1 cellular context compared by ENCODE assay signal in the genomic region with DNA sequence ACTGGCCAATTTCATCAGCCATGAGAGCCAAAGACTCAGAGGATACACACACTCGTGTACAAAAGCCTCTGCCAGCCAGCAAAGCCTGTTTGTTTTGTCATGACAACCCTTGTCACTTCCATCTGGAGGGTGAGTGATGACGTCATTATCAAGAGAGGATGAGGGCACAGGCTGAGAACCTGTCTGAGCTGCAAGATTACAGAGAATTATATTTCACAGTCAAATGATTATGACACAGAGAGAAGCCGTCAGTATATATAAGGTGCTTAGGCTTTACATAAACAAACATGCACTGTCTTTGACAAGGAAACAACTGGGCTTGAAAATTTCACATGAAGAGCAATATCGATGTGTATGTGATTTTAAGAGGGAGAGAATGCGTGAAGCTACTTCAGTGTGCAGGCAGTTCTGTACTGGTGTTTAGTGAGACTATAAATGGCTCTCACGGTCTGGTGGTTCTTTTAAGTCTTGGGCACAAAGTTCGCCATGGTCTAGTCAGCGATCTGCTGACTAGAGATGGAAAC.
TF ChIP-seq lines count a peak whose summit lies in the region.

No MANE protein-coding gene starts in this region.

TF ChIP-seq in K562, 482 proteins besides CTCF, POLR2A, EP300 and RAD21 (continued from another document and continues in another):
- TF ChIP-seq, protein P1, sequence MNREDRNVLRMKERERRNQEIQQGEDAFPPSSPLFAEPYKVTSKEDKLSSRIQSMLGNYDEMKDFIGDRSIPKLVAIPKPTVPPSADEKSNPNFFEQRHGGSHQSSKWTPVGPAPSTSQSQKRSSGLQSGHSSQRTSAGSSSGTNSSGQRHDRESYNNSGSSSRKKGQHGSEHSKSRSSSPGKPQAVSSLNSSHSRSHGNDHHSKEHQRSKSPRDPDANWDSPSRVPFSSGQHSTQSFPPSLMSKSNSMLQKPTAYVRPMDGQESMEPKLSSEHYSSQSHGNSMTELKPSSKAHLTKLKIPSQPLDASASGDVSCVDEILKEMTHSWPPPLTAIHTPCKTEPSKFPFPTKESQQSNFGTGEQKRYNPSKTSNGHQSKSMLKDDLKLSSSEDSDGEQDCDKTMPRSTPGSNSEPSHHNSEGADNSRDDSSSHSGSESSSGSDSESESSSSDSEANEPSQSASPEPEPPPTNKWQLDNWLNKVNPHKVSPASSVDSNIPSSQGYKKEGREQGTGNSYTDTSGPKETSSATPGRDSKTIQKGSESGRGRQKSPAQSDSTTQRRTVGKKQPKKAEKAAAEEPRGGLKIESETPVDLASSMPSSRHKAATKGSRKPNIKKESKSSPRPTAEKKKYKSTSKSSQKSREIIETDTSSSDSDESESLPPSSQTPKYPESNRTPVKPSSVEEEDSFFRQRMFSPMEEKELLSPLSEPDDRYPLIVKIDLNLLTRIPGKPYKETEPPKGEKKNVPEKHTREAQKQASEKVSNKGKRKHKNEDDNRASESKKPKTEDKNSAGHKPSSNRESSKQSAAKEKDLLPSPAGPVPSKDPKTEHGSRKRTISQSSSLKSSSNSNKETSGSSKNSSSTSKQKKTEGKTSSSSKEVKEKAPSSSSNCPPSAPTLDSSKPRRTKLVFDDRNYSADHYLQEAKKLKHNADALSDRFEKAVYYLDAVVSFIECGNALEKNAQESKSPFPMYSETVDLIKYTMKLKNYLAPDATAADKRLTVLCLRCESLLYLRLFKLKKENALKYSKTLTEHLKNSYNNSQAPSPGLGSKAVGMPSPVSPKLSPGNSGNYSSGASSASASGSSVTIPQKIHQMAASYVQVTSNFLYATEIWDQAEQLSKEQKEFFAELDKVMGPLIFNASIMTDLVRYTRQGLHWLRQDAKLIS (CRISPR knock-in tag; IDR thresholded peaks at IDR 0.05), result no peak
- TF ChIP-seq, protein P2, sequence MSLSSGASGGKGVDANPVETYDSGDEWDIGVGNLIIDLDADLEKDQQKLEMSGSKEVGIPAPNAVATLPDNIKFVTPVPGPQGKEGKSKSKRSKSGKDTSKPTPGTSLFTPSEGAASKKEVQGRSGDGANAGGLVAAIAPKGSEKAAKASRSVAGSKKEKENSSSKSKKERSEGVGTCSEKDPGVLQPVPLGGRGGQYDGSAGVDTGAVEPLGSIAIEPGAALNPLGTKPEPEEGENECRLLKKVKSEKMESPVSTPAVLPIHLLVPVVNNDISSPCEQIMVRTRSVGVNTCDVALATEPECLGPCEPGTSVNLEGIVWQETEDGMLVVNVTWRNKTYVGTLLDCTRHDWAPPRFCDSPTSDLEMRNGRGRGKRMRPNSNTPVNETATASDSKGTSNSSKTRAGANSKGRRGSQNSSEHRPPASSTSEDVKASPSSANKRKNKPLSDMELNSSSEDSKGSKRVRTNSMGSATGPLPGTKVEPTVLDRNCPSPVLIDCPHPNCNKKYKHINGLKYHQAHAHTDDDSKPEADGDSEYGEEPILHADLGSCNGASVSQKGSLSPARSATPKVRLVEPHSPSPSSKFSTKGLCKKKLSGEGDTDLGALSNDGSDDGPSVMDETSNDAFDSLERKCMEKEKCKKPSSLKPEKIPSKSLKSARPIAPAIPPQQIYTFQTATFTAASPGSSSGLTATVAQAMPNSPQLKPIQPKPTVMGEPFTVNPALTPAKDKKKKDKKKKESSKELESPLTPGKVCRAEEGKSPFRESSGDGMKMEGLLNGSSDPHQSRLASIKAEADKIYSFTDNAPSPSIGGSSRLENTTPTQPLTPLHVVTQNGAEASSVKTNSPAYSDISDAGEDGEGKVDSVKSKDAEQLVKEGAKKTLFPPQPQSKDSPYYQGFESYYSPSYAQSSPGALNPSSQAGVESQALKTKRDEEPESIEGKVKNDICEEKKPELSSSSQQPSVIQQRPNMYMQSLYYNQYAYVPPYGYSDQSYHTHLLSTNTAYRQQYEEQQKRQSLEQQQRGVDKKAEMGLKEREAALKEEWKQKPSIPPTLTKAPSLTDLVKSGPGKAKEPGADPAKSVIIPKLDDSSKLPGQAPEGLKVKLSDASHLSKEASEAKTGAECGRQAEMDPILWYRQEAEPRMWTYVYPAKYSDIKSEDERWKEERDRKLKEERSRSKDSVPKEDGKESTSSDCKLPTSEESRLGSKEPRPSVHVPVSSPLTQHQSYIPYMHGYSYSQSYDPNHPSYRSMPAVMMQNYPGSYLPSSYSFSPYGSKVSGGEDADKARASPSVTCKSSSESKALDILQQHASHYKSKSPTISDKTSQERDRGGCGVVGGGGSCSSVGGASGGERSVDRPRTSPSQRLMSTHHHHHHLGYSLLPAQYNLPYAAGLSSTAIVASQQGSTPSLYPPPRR (CRISPR knock-in tag; IDR thresholded peaks at IDR 0.05; ENCODE audit: borderline replicate concordance), result no peak
- TF ChIP-seq ZFP1 (CRISPR knock-in tag; IDR thresholded peaks at IDR 0.05), result no peak
- TF ChIP-seq, protein P3, sequence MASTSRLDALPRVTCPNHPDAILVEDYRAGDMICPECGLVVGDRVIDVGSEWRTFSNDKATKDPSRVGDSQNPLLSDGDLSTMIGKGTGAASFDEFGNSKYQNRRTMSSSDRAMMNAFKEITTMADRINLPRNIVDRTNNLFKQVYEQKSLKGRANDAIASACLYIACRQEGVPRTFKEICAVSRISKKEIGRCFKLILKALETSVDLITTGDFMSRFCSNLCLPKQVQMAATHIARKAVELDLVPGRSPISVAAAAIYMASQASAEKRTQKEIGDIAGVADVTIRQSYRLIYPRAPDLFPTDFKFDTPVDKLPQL (IDR thresholded peaks at IDR 0.05; ENCODE audit: extremely low read depth, insufficient read length), result no peak
- peak; percentile 56 for TF ChIP-seq ATF1 (CRISPR knock-in tag; IDR thresholded peaks at IDR 0.05)
- TF ChIP-seq ATF1 (tag; IDR thresholded peaks at IDR 0.05), result peak; percentile 97
- 0 out of 2 replicates have a peak, but pooled peaks have one; percentile 14 for TF ChIP-seq SMAD4 (CRISPR knock-in tag; conservative IDR thresholded peaks at IDR 0.05)
- TF ChIP-seq, protein P4, sequence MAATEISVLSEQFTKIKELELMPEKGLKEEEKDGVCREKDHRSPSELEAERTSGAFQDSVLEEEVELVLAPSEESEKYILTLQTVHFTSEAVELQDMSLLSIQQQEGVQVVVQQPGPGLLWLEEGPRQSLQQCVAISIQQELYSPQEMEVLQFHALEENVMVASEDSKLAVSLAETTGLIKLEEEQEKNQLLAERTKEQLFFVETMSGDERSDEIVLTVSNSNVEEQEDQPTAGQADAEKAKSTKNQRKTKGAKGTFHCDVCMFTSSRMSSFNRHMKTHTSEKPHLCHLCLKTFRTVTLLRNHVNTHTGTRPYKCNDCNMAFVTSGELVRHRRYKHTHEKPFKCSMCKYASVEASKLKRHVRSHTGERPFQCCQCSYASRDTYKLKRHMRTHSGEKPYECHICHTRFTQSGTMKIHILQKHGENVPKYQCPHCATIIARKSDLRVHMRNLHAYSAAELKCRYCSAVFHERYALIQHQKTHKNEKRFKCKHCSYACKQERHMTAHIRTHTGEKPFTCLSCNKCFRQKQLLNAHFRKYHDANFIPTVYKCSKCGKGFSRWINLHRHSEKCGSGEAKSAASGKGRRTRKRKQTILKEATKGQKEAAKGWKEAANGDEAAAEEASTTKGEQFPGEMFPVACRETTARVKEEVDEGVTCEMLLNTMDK (IDR thresholded peaks at IDR 0.05; ENCODE audit: borderline replicate concordance, insufficient read depth, low read depth, low read length, poor library complexity, severe bottlenecking), result no peak
- TF ChIP-seq, protein P5, sequence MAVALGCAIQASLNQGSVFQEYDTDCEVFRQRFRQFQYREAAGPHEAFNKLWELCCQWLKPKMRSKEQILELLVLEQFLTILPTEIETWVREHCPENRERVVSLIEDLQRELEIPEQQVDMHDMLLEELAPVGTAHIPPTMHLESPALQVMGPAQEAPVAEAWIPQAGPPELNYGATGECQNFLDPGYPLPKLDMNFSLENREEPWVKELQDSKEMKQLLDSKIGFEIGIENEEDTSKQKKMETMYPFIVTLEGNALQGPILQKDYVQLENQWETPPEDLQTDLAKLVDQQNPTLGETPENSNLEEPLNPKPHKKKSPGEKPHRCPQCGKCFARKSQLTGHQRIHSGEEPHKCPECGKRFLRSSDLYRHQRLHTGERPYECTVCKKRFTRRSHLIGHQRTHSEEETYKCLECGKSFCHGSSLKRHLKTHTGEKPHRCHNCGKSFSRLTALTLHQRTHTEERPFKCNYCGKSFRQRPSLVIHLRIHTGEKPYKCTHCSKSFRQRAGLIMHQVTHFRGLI (CRISPR knock-in tag; IDR thresholded peaks at IDR 0.05), result no peak
- TF ChIP-seq, protein P6, sequence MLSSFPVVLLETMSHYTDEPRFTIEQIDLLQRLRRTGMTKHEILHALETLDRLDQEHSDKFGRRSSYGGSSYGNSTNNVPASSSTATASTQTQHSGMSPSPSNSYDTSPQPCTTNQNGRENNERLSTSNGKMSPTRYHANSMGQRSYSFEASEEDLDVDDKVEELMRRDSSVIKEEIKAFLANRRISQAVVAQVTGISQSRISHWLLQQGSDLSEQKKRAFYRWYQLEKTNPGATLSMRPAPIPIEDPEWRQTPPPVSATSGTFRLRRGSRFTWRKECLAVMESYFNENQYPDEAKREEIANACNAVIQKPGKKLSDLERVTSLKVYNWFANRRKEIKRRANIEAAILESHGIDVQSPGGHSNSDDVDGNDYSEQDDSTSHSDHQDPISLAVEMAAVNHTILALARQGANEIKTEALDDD (IDR thresholded peaks at IDR 0.05), result no peak
- TF ChIP-seq DNMT1 (IDR thresholded peaks at IDR 0.05), result no peak
- no peak for TF ChIP-seq MYNN (IDR thresholded peaks at IDR 0.05)
- TF ChIP-seq MYNN (CRISPR knock-in tag; IDR thresholded peaks at IDR 0.05), result no peak
- TF ChIP-seq POLR2G (IDR thresholded peaks at IDR 0.05; ENCODE audit: low read depth, low read length), result no peak
- TF ChIP-seq, protein P7, sequence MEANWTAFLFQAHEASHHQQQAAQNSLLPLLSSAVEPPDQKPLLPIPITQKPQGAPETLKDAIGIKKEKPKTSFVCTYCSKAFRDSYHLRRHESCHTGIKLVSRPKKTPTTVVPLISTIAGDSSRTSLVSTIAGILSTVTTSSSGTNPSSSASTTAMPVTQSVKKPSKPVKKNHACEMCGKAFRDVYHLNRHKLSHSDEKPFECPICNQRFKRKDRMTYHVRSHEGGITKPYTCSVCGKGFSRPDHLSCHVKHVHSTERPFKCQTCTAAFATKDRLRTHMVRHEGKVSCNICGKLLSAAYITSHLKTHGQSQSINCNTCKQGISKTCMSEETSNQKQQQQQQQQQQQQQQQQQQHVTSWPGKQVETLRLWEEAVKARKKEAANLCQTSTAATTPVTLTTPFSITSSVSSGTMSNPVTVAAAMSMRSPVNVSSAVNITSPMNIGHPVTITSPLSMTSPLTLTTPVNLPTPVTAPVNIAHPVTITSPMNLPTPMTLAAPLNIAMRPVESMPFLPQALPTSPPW (CRISPR knock-in tag; IDR thresholded peaks at IDR 0.05), result no peak
- no peak for TF ChIP-seq GTF2F1 (IDR thresholded peaks at IDR 0.05; ENCODE audit: low read depth, low read length)
- no peak for TF ChIP-seq NR2C2 (CRISPR knock-in tag; IDR thresholded peaks at IDR 0.05)
- 0 out of 2 replicates have a peak, but pooled peaks have one; percentile 17 for TF ChIP-seq NR2C2 (tag; IDR thresholded peaks at IDR 0.05)
- no peak for TF ChIP-seq ZNF445 (CRISPR knock-in tag; IDR thresholded peaks at IDR 0.05; ENCODE audit: low read depth)
- no peak for TF ChIP-seq OTX1 (CRISPR knock-in tag; IDR thresholded peaks at IDR 0.05)
- TF ChIP-seq, protein P8, sequence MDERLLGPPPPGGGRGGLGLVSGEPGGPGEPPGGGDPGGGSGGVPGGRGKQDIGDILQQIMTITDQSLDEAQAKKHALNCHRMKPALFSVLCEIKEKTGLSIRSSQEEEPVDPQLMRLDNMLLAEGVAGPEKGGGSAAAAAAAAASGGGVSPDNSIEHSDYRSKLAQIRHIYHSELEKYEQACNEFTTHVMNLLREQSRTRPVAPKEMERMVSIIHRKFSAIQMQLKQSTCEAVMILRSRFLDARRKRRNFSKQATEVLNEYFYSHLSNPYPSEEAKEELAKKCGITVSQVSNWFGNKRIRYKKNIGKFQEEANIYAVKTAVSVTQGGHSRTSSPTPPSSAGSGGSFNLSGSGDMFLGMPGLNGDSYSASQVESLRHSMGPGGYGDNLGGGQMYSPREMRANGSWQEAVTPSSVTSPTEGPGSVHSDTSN (CRISPR knock-in tag; IDR thresholded peaks at IDR 0.05; ENCODE audit: low read depth), result no peak
- TF ChIP-seq, protein P8 (tag; conservative IDR thresholded peaks at IDR 0.05; ENCODE audit: low read depth), result peak; percentile 74
- TF ChIP-seq JUND (IDR thresholded peaks at IDR 0.05; ENCODE audit: borderline replicate concordance, low read depth, low read length), result peak; percentile 96
- peak; percentile 97 for TF ChIP-seq JUND (tag; IDR thresholded peaks at IDR 0.05; ENCODE audit: borderline replicate concordance, low read depth, low read length)
- TF ChIP-seq RBM39 (optimal IDR thresholded peaks at IDR 0.05; ENCODE audit: low read depth, low read length), result no peak
- TF ChIP-seq FOXJ2 (tag; IDR thresholded peaks at IDR 0.05), result peak; percentile 91
- TF ChIP-seq ZNF583 (CRISPR knock-in tag; IDR thresholded peaks at IDR 0.05), result no peak
- TF ChIP-seq ZNF766 (CRISPR knock-in tag; conservative IDR thresholded peaks at IDR 0.05), result no peak
- no peak for TF ChIP-seq ZNF197 (CRISPR knock-in tag; IDR thresholded peaks at IDR 0.05; ENCODE audit: low read depth)
- TF ChIP-seq POLR2B (IDR thresholded peaks at IDR 0.05; ENCODE audit: low read depth, partially characterized antibody), result no peak
- no peak for TF ChIP-seq NFATC3 (IDR thresholded peaks at IDR 0.05)
- no peak for TF ChIP-seq ZNF217 (CRISPR knock-in tag; IDR thresholded peaks at IDR 0.05)
- no peak for TF ChIP-seq TBL1XR1 (IDR thresholded peaks at IDR 0.05; ENCODE audit: low read length in 2 of 2)
- TF ChIP-seq, protein P9, sequence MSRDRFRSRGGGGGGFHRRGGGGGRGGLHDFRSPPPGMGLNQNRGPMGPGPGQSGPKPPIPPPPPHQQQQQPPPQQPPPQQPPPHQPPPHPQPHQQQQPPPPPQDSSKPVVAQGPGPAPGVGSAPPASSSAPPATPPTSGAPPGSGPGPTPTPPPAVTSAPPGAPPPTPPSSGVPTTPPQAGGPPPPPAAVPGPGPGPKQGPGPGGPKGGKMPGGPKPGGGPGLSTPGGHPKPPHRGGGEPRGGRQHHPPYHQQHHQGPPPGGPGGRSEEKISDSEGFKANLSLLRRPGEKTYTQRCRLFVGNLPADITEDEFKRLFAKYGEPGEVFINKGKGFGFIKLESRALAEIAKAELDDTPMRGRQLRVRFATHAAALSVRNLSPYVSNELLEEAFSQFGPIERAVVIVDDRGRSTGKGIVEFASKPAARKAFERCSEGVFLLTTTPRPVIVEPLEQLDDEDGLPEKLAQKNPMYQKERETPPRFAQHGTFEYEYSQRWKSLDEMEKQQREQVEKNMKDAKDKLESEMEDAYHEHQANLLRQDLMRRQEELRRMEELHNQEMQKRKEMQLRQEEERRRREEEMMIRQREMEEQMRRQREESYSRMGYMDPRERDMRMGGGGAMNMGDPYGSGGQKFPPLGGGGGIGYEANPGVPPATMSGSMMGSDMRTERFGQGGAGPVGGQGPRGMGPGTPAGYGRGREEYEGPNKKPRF (IDR thresholded peaks at IDR 0.05; ENCODE audit: low read depth, low read length), result no peak
- TF ChIP-seq ZNF830 (CRISPR knock-in tag; IDR thresholded peaks at IDR 0.05), result no peak
- no peak for TF ChIP-seq ZNF431 (CRISPR knock-in tag; IDR thresholded peaks at IDR 0.05)
- TF ChIP-seq RAD51 (IDR thresholded peaks at IDR 0.05; ENCODE audit: borderline replicate concordance, low read depth), result no peak
- no peak for TF ChIP-seq PML (IDR thresholded peaks at IDR 0.05; ENCODE audit: low read length)
